ENCODE assay signal across 32 cellular contexts in the genomic region with DNA sequence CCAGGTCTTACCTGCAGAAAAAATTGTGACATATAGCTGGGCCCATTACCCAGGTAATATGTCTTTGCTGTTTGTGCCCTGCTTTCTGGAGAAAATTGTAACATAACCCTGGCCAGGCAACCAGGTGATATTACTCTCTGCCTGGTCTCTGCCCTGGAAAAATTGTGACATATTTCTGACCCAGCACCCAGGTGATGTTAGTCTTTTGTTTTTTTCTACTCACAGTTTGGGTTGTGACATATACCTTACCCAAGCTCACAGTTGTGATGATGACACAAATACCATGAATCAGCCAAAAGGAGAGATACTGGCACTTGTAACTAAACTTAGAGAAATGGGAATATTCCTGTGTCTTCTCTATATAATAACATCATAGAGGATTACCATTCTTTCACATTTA. TPM values are rescaled to one million over a fixed set of nuclear protein-coding genes. Genes with fewer than 3 reads are reported as not detected.
DNase-seq lines count a peak whose midpoint lies in the region; ATAC-seq, FAIRE-seq and TF ChIP-seq lines count a peak whose summit lies in the region.
"Had no signal": no experiment of that assay in that cellular context is flagged by ENCODE, and none has a peak within 500 bp of the region (broad histone marks: within the 10 kb centered on the region; RNA-seq: fewer than 3 reads in every experiment).

No MANE protein-coding gene starts in this region.

- ATAC-seq in HepG2 (no peak), left lobe of liver (peak; percentile 6), right lobe of liver (peak in 3 of 4 donors; percentile 13 to 20 (median 15)), upper lobe of right lung (no peak)
- ATAC-seq: A549; CD8-positive, alpha-beta T cell had no signal

- H3K9me3 ChIP-seq in liver (ENCODE audit: control insufficient read depth in 4 of 4, low read length in 3 of 4) = peaks cover 0 to 4% (median 4%) of the 10 kb centered on the region in 4 donors
- peaks cover 97% of the 10 kb centered on the region for H3K9me3 ChIP-seq in HepG2 (ENCODE audit: low read length)
- no peaks in the 10 kb centered on the region for H3K9me3 ChIP-seq in right lobe of liver
- peaks cover 45% of the 10 kb centered on the region for H3K9me3 ChIP-seq in A673 (ENCODE audit: low read depth, low read length, poor library complexity, severe bottlenecking)
- H3K9me3 ChIP-seq in upper lobe of right lung = peaks cover 5% of the 10 kb centered on the region
- H3K9me3 ChIP-seq: BE2C had no signal

- H3K27me3 ChIP-seq in liver (ENCODE audit: control insufficient read depth in 4 of 4, insufficient read depth in 4 of 4, low read length in 3 of 4) (no peaks in the 10 kb centered on the region), HepG2 (ENCODE audit: control insufficient read depth in 1 of 2, insufficient read depth in 2 of 2, low read length in 2 of 2) (no peaks in the 10 kb centered on the region), right lobe of liver (no peaks in the 10 kb centered on the region), A673 (replicated peaks; ENCODE audit: insufficient read depth, low read depth, low read length, poor library complexity) (no peaks in the 10 kb centered on the region), upper lobe of right lung (no peaks in the 10 kb centered on the region)
- H3K27me3 ChIP-seq: BE2C; BLaER1; BLaER1 treated with 17β-estradiol and CSF1 and Interleukin-3, amounts not matched to agents 10 nM and 100 nM had no signal

- intact Hi-C loops in HepG2 (cut with micrococcal nuclease; ENCODE audit: unreplicated experiment) = no loop called here
- intact Hi-C loops in right lobe of liver (cut with DNase I) = no loop called here
- intact Hi-C loops in A673 (cut with micrococcal nuclease; ENCODE audit: unreplicated experiment) = no loop called here
- intact Hi-C loops in upper lobe of right lung (cut with DNase I) = no loop called here

- POLR2A ChIA-PET in HepG2 (lab: Yijun Ruan, JAX) (no interaction called here), A673 (lab: Charles Lee; ENCODE audit: low non-redundant PET) (no interaction called here)

- H3K27ac ChIP-seq in liver (ENCODE audit: low read depth in 1 of 2, low read length in 2 of 2) (peak overlapping the region; percentile 71 to 96), HepG2 (ENCODE audit: extremely low read length, insufficient read depth, low read length) (no peak overlapping the region), right lobe of liver (peak overlapping the region; percentile 21 to 87 (median 78)), A673 (ENCODE audit: low read depth, low read length, poor library complexity, severe bottlenecking) (no peak overlapping the region), upper lobe of right lung (no peak overlapping the region)
- H3K27ac ChIP-seq: 22Rv1; A549; BLaER1; BLaER1 treated with 17β-estradiol and CSF1 and Interleukin-3, amounts not matched to agents 10 nM and 100 nM; C4-2B had no signal

- TF ChIP-seq EP300 in HepG2 (IDR thresholded peaks at IDR 0.05; ENCODE audit: low read depth in 2 of 2, low read length in 2 of 2) (no peak), HepG2 (CRISPR knock-in tag; IDR thresholded peaks at IDR 0.05; ENCODE audit: borderline replicate concordance) (no peak)

- BruUV-seq in HepG2 (replicated peaks; lab: Mats Ljungman, UMichigan) = no TSS peak
- no TSS peak for BruUV-seq in A673 (replicated peaks; lab: Mats Ljungman, UMichigan)

- no peak overlapping the region for H2AFZ ChIP-seq in HepG2 (ENCODE audit: low read length)

- no peak for TF ChIP-seq RAD21 in liver (IDR thresholded peaks at IDR 0.05)
- no peak for TF ChIP-seq RAD21 in HepG2 (CRISPR knock-in tag; IDR thresholded peaks at IDR 0.05)

- DNase-seq in HepG2 (ENCODE audit: low spot score) = no peak
- DNase-seq in left lobe of liver (ENCODE audit: low spot score) = no peak
- no peak for DNase-seq in right lobe of liver
- no peak for DNase-seq in A673 (ENCODE audit: low spot score)
- DNase-seq in upper lobe of right lung = no peak
- DNase-seq: 8988T; ACHN; AML-193; BE2C; C1 segment of cervical spinal cord; Caco-2; Calu3; CD4-positive, alpha-beta memory T cell; CD4-positive, alpha-beta T cell; CD4-positive, CD25-positive, alpha-beta regulatory T cell; CD8-positive, alpha-beta memory T cell; CD8-positive, alpha-beta T cell; COR-L47; DMS 273 treated with DMSO at 0.1 percent for 48 hours; DMS153; DMS79; DMS79 treated with DMSO at 0.1 percent for 48 hours; DND-41; EL had no signal

- no peak overlapping the region for H3K4me2 ChIP-seq in HepG2 (ENCODE audit: low read depth, low read length)
- H3K4me2 ChIP-seq: A549; BLaER1; BLaER1 treated with 17β-estradiol and CSF1 and Interleukin-3, amounts not matched to agents 10 nM and 100 nM had no signal

- FAIRE-seq in HepG2 (lab: Jason Lieb, UNC) = no peak
- FAIRE-seq: A204.1, A549, D721Med had no signal

- in situ Hi-C loops in HepG2 (cut with HindIII; ENCODE audit: extremely low pct_ligation_motif_present, low pct_unique_long_range_greater_than_20kb) = no loop called here

- H3K4me3 ChIP-seq in liver (ENCODE audit: low read depth in 1 of 3, low read length in 3 of 3) = no peak overlapping the region
- no peak overlapping the region for H3K4me3 ChIP-seq in HepG2 (replicated peaks in 1 of 3; ENCODE audit: insufficient read depth in 1 of 3, low read depth in 2 of 3, low read length in 3 of 3)
- no peak overlapping the region for H3K4me3 ChIP-seq in right lobe of liver
- H3K4me3 ChIP-seq in A673 (ENCODE audit: low read depth, low read length, poor library complexity, severe bottlenecking) = no peak overlapping the region
- H3K4me3 ChIP-seq in upper lobe of right lung = no peak overlapping the region
- H3K4me3 ChIP-seq: A549; BLaER1; BLaER1 treated with 17β-estradiol and CSF1 and Interleukin-3, amounts not matched to agents 10 nM and 100 nM had no signal

- H3K9ac ChIP-seq in liver (ENCODE audit: low read depth in 1 of 2, low read length in 2 of 2) (no peak overlapping the region), HepG2 (ENCODE audit: insufficient read depth, low read depth, low read length) (no peak overlapping the region)
- H3K9ac ChIP-seq: BLaER1; BLaER1 treated with 17β-estradiol and CSF1 and Interleukin-3, amounts not matched to agents 10 nM and 100 nM had no signal

- CTCF ChIA-PET in HepG2 (lab: Yijun Ruan, JAX; ENCODE audit: low intra/inter-chr PET ratio, low total read pairs) (no interaction called here), A673 (lab: Charles Lee) (no interaction called here)

- H3K36me3 ChIP-seq in liver (ENCODE audit: control insufficient read depth in 4 of 4, insufficient read depth in 3 of 4, low read depth in 1 of 4, low read length in 3 of 4) (no peaks in the 10 kb centered on the region), HepG2 (replicated peaks in 1 of 2; ENCODE audit: control insufficient read depth in 1 of 2, insufficient read depth in 2 of 2, low read length in 2 of 2) (no peaks in the 10 kb centered on the region), right lobe of liver (no peaks in the 10 kb centered on the region), A673 (ENCODE audit: insufficient read depth, low read length, poor library complexity, severe bottlenecking) (no peaks in the 10 kb centered on the region), upper lobe of right lung (no peaks in the 10 kb centered on the region)
- H3K36me3 ChIP-seq: BE2C; BLaER1; BLaER1 treated with 17β-estradiol and CSF1 and Interleukin-3, amounts not matched to agents 10 nM and 100 nM had no signal

- H3K79me2 ChIP-seq in HepG2 (ENCODE audit: insufficient read depth, low read length) = no peaks in the 10 kb centered on the region

- H4K20me1 ChIP-seq in HepG2 (ENCODE audit: insufficient read depth, low read length) = no peaks in the 10 kb centered on the region
- H4K20me1 ChIP-seq: BLaER1; BLaER1 treated with 17β-estradiol and CSF1 and Interleukin-3, amounts not matched to agents 10 nM and 100 nM had no signal

- TF ChIP-seq CTCF in liver (IDR thresholded peaks at IDR 0.05; ENCODE audit: low read depth, low read length, missing input control) (no peak), HepG2 (CRISPR knock-in tag; IDR thresholded peaks at IDR 0.05) (no peak), right lobe of liver (IDR thresholded peaks at IDR 0.05) (no peak), A673 (conservative IDR thresholded peaks at IDR 0.05; ENCODE audit: low read depth, low read length) (no peak), upper lobe of right lung (IDR thresholded peaks at IDR 0.05) (no peak)

- H3K4me1 ChIP-seq in liver (ENCODE audit: control insufficient read depth in 4 of 4, insufficient read depth in 4 of 4, low read length in 3 of 4) = peaks cover 6 to 18% (median 11%) of the 10 kb centered on the region in 4 donors
- no peaks in the 10 kb centered on the region for H3K4me1 ChIP-seq in HepG2 (ENCODE audit: insufficient read depth, low read length)
- H3K4me1 ChIP-seq in right lobe of liver = peaks cover 0 to 54% (median 21%) of the 10 kb centered on the region in 4 donors
- no peaks in the 10 kb centered on the region for H3K4me1 ChIP-seq in A673 (ENCODE audit: insufficient read depth, low read length, poor library complexity, severe bottlenecking)
- H3K4me1 ChIP-seq in upper lobe of right lung = no peaks in the 10 kb centered on the region
- H3K4me1 ChIP-seq: A549; BE2C; BLaER1; BLaER1 treated with 17β-estradiol and CSF1 and Interleukin-3, amounts not matched to agents 10 nM and 100 nM; Caco-2 had no signal

- TF ChIP-seq POLR2A in HepG2 (IDR thresholded peaks at IDR 0.05; ENCODE audit: insufficient read depth in 1 of 2, low read depth in 2 of 2, low read length in 2 of 2) (no peak), right lobe of liver (IDR thresholded peaks at IDR 0.05) (no peak)

RNA-seq across cellular contexts. Expression of a gene that starts 6.5 kb away (rescaled TPM):
- 1 to 10 TPM; 1.5 to 8.0 TPM for total RNA-seq in liver
- polyA plus RNA-seq in liver = under 1 TPM; 0.57 to 0.68 TPM
- not detected in 2 replicates for total RNA-seq in HepG2 (2016; rRNA removed; fragmentation: Illumina TruSeq; extraction: Trizol)
- total RNA-seq in HepG2 (2016; cell fraction: cytosol; rRNA removed; fragmentation: Illumina TruSeq; extraction: Trizol; ENCODE audit: low read depth) = not detected in 2 replicates
- not detected in 2 replicates for total RNA-seq in HepG2 (2016; cell fraction: insoluble cytoplasmic fraction; rRNA removed; fragmentation: Illumina TruSeq; extraction: Trizol)
- not detected in 2 replicates for total RNA-seq in HepG2 (2016; cell fraction: membrane; rRNA removed; fragmentation: Illumina TruSeq; extraction: Trizol)
- not detected in 2 replicates for total RNA-seq in HepG2 (2016; cell fraction: nucleus; rRNA removed; fragmentation: Illumina TruSeq; extraction: Trizol)
- not detected in 2 replicates for polyA plus RNA-seq in HepG2 (2011; rRNA removed)
- polyA plus RNA-seq in HepG2 (2011; cell fraction: cytosol; rRNA removed) = not detected in 2 replicates
- not detected in 2 replicates for polyA plus RNA-seq in HepG2 (2011; cell fraction: nucleus; rRNA removed)
- not detected in 2 replicates for polyA plus RNA-seq in HepG2 (2012)
- polyA plus RNA-seq in HepG2 (2016; cell fraction: cytosol; fragmentation: Illumina TruSeq; extraction: Trizol; ENCODE audit: low read depth) = not detected in 2 replicates
- polyA plus RNA-seq in HepG2 (2016; cell fraction: insoluble cytoplasmic fraction; fragmentation: Illumina TruSeq; extraction: Trizol; ENCODE audit: low read depth) = not detected in 2 replicates
- not detected in 2 replicates for polyA plus RNA-seq in HepG2 (2016; cell fraction: membrane; fragmentation: Illumina TruSeq; extraction: Trizol; ENCODE audit: low read depth)
- not detected in 2 replicates for polyA plus RNA-seq in HepG2 (2016; cell fraction: nucleus; fragmentation: Illumina TruSeq; extraction: Trizol; ENCODE audit: insufficient read depth, low read depth)
- polyA minus RNA-seq in HepG2 (2011; rRNA and poly(A)+ RNA removed; ENCODE audit: low replicate concordance) = not detected in 2 replicates
- polyA minus RNA-seq in HepG2 (2011; cell fraction: cytosol; rRNA and poly(A)+ RNA removed) = not detected in 2 replicates
- not detected in 2 replicates for polyA minus RNA-seq in HepG2 (2011; cell fraction: nucleus; rRNA and poly(A)+ RNA removed)
- 0.63 TPM for total RNA-seq in left lobe of liver
- 1 to 10 TPM in 4 of 6 experiments, under 1 TPM in 2; 0.73 to 4.1 (median 1.9) TPM for total RNA-seq in right lobe of liver
- total RNA-seq in A673 (2021) = 0.80 TPM in 1 of 2 replicates, not detected in the other
- total RNA-seq in upper lobe of right lung = 2.0 TPM
- total RNA-seq: Caco-2 had no signal

Comparison
In these comparisons a context has a peak if more than half of its experiments do, and no peak if none do; other contexts are left out.
1. H3K27ac ChIP-seq: peak in liver (2 of 2) and right lobe of liver (3 of 3); none in HepG2 (single experiment), A673 (single experiment) and upper lobe of right lung (single experiment).
2. ATAC-seq: peak in left lobe of liver (single experiment) and right lobe of liver (3 of 4); none in HepG2 (single experiment) and upper lobe of right lung (single experiment).